In genomic region chrX:67290489-67291220, GRCh38 we compare ENCODE assay signal across 26 cellular contexts.
"Had no signal": no experiment of that assay in that cellular context is flagged by ENCODE, and none has a peak within 500 bp of the region (broad histone marks: within the 10 kb centered on the region; RNA-seq: fewer than 3 reads in every experiment).

No MANE protein-coding gene starts in this region.

- FAIRE-seq: small intestine, urothelium cell line had no signal

- H3K4me1 ChIP-seq: parathyroid adenoma, psoas muscle, stomach, thyroid gland, tibial nerve, upper lobe of left lung, vagina had no signal

- H3K27me3 ChIP-seq: neutrophil, sigmoid colon, stomach, thyroid gland, tibial nerve, upper lobe of left lung, vagina had no signal

- H2AFZ ChIP-seq: parathyroid adenoma had no signal

- H3K79me2 ChIP-seq: parathyroid adenoma had no signal

- H3K9ac ChIP-seq: parathyroid adenoma had no signal

- DNase-seq: naive thymus-derived CD8-positive, alpha-beta T cell; nephron progenitor cell; nucleus accumbens; posterior cingulate gyrus; psoas muscle; right cardiac atrium; sigmoid colon; small intestine; stimulated activated CD4-positive, alpha-beta T cell treated with anti-CD3 and anti-CD28 coated beads, Interleukin-15, amount 100 ng/mL, for 24 hours; stimulated activated CD4-positive, alpha-beta T cell treated with anti-CD3 and anti-CD28 coated beads, Interleukin-2, amount 100 ng/mL, for 24 hours; stimulated activated CD4-positive, alpha-beta T cell treated with anti-CD3 and anti-CD28 coated beads, Interleukin-2, amount 100 ng/mL, for 48 hours; stimulated activated CD4-positive, alpha-beta T cell treated with anti-CD3 and anti-CD28 coated beads, Interleukin-4, amount 100 ng/mL, for 24 hours; stimulated activated naive B cell treated with anti-CD40 and anti-IgM and Interleukin-4, amounts not matched to agents 10 μg/mL and 1 μg/mL and 100 μg/mL, for 72 hours; stimulated activated naive CD4-positive, alpha-beta T cell treated with Interleukin-2 at 50 U/mL for 16 hours; stomach; thyroid gland; trophoblast cell; upper lobe of left lung had no signal

- H3K27ac ChIP-seq: neutrophil, parathyroid adenoma, psoas muscle, sigmoid colon, stomach, thoracic aorta, thyroid gland, tibial nerve, upper lobe of left lung, vagina had no signal

- H3K9me3 ChIP-seq: neutrophil, psoas muscle, sigmoid colon, stomach, thoracic aorta, thyroid gland, tibial nerve, upper lobe of left lung, vagina had no signal

- H3K36me3 ChIP-seq: neutrophil, sigmoid colon, stomach, thoracic aorta, thyroid gland, tibial nerve, upper lobe of left lung, vagina had no signal

- ATAC-seq: naive thymus-derived CD8-positive, alpha-beta T cell; natural killer cell treated with Interleukin-12 subunit alpha and Interleukin-12 subunit beta and Interleukin-15 and Interleukin-18, amount 100 ng/mL, for 72 hours; psoas muscle; right cardiac atrium; stimulated activated effector memory CD8-positive, alpha-beta T cell treated with anti-CD3 and anti-CD28 coated beads, Interleukin-12 subunit alpha, Interleukin-12 subunit beta, amount 100 ng/mL, for 72 hours; stimulated activated naive B cell treated with anti-CD40 and anti-IgM and Interleukin-4, amounts not matched to agents 10 μg/mL and 1 μg/mL and 100 μg/mL, for 72 hours had no signal

- H3K4me3 ChIP-seq: psoas muscle, sigmoid colon, stomach, thoracic aorta, thyroid gland, tibial nerve, upper lobe of left lung, vagina had no signal
